2 cellular contexts compared by ENCODE assay signal in the genomic region with DNA sequence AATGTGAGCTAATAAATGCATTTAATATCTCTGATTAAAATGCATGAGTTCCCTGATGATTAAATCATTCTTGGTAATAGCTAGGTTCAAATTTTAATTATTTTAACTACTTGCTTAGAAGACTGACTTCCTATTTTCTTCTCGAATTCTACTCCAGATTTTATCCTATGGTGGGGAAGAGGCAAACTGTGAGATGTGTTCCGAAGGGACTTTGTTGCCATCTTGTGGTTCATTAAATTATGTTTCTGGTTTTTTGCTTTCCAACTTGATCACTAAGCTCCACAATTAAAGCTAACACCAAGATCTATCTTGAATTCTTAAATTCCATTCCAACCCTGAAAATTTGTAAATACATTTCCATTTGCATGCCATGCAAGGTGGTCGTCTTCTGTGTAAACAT.
TF ChIP-seq lines count a peak whose summit lies in the region.

No MANE protein-coding gene starts in this region.

TF ChIP-seq in A549, 52 proteins besides CTCF, POLR2A, EP300 and RAD21 (continued from another document):
- TF ChIP-seq KDM1A (IDR thresholded peaks at IDR 0.05; ENCODE audit: low read depth) (no peak), HDAC2 (IDR thresholded peaks at IDR 0.05) (no peak), RARB (CRISPR knock-in tag; IDR thresholded peaks at IDR 0.05) (no peak), HEYL (CRISPR knock-in tag; IDR thresholded peaks at IDR 0.05) (no peak), SMC3 (IDR thresholded peaks at IDR 0.05) (no peak), TP53 (CRISPR knock-in tag; IDR thresholded peaks at IDR 0.05) (no peak), HOXB5 (CRISPR knock-in tag; IDR thresholded peaks at IDR 0.05) (no peak), NR3C1 (IDR thresholded peaks at IDR 0.05) (no peak), BHLHE40 (IDR thresholded peaks at IDR 0.05; ENCODE audit: low read depth, low read length) (no peak), RNF2 (IDR thresholded peaks at IDR 0.05; ENCODE audit: borderline replicate concordance, low read depth) (no peak), JUNB (IDR thresholded peaks at IDR 0.05) (no peak), CEBPB (IDR thresholded peaks at IDR 0.05) (no peak)
- TF ChIP-seq, protein P1, sequence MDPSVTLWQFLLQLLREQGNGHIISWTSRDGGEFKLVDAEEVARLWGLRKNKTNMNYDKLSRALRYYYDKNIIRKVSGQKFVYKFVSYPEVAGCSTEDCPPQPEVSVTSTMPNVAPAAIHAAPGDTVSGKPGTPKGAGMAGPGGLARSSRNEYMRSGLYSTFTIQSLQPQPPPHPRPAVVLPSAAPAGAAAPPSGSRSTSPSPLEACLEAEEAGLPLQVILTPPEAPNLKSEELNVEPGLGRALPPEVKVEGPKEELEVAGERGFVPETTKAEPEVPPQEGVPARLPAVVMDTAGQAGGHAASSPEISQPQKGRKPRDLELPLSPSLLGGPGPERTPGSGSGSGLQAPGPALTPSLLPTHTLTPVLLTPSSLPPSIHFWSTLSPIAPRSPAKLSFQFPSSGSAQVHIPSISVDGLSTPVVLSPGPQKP (IDR thresholded peaks at IDR 0.05; ENCODE audit: low read depth, low read length): no peak
- TF ChIP-seq, protein P2, sequence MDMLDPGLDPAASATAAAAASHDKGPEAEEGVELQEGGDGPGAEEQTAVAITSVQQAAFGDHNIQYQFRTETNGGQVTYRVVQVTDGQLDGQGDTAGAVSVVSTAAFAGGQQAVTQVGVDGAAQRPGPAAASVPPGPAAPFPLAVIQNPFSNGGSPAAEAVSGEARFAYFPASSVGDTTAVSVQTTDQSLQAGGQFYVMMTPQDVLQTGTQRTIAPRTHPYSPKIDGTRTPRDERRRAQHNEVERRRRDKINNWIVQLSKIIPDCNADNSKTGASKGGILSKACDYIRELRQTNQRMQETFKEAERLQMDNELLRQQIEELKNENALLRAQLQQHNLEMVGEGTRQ (IDR thresholded peaks at IDR 0.05): no peak

TF ChIP-seq in IMR-90, 13 proteins besides CTCF, POLR2A, EP300 and RAD21 (continued from another document):
- TF ChIP-seq, protein P1 (IDR thresholded peaks at IDR 0.05; ENCODE audit: borderline replicate concordance, low read depth, low read length): no peak
- no peak for TF ChIP-seq SMC3 (IDR thresholded peaks at IDR 0.05; ENCODE audit: low read depth, low read length)
- no peak for TF ChIP-seq MXI1 (IDR thresholded peaks at IDR 0.05; ENCODE audit: borderline replicate concordance, low read depth, low read length)
- TF ChIP-seq NFE2L2 (IDR thresholded peaks at IDR 0.05; ENCODE audit: low read depth, low read length): no peak
- no peak for TF ChIP-seq MAZ (IDR thresholded peaks at IDR 0.05; ENCODE audit: borderline replicate concordance, low read depth, low read length)
- TF ChIP-seq CHD1 (IDR thresholded peaks at IDR 0.05; ENCODE audit: low read depth, low read length): no peak
- no peak for TF ChIP-seq RFX5 (IDR thresholded peaks at IDR 0.05; ENCODE audit: low read depth, low read length)
- TF ChIP-seq RCOR1 (IDR thresholded peaks at IDR 0.05; ENCODE audit: insufficient replicate concordance, low read length): no peak
- TF ChIP-seq CEBPB (IDR thresholded peaks at IDR 0.05; ENCODE audit: low read depth, low read length): no peak
- TF ChIP-seq BHLHE40 (IDR thresholded peaks at IDR 0.05; ENCODE audit: low read depth, low read length): no peak
